ENCODE assay signal across 23 cellular contexts in the genomic region with DNA sequence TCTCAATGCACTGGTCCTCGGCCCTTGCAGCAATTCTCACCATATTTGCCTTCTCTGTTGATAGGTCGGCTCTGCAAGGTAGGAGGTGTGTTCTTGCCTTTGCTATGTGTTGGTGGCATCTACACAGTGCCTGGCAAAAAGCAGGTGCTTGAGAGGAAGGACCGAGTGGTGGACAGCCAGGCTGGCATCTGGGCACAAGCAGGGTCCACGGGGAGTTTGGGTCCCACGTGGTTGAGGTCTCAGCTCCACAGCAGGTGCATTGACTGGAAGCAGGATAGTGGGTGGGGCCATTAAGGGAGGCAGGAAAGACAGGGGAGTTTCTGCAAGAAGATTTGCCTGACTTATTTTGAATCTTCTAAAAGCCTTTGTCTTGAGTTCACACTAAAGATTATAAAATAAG.
A peak's percentile ranks its signal among the peaks of the same experiment; 100 is the strongest.
DNase-seq lines count a peak whose midpoint lies in the region; ATAC-seq and TF ChIP-seq lines count a peak whose summit lies in the region.
"Had no signal": no experiment of that assay in that cellular context is flagged by ENCODE, and none has a peak within 500 bp of the region (broad histone marks: within the 10 kb centered on the region; RNA-seq: fewer than 3 reads in every experiment).

No MANE protein-coding gene starts in this region.

- no peak overlapping the region for H3K4me2 ChIP-seq in neural progenitor cell

- peaks cover 68% of the 10 kb centered on the region for H4K20me1 ChIP-seq in neural progenitor cell (ENCODE audit: low read depth)

- peaks cover 1% of the 10 kb centered on the region for H3K4me1 Mint-ChIP-seq in endodermal cell
- peaks cover 71% of the 10 kb centered on the region for H3K4me1 Mint-ChIP-seq in neural progenitor cell
- H3K4me1 Mint-ChIP-seq: B cell; CD4-positive, CD25-positive, alpha-beta regulatory T cell; CD8-positive, alpha-beta memory T cell had no signal

- H3K27ac Mint-ChIP-seq in endodermal cell (no peak overlapping the region), neural progenitor cell (peak overlapping the region; percentile 99)
- H3K27ac Mint-ChIP-seq: B cell; CD4-positive, CD25-positive, alpha-beta regulatory T cell; HFFc6 had no signal

- peaks cover 25% of the 10 kb centered on the region for H3F3A ChIP-seq in neural progenitor cell (ENCODE audit: low read depth)

- H3K27me3 ChIP-seq in RWPE2 (ENCODE audit: insufficient read depth, poor library complexity, severe bottlenecking) (no peaks in the 10 kb centered on the region), endodermal cell (ENCODE audit: control insufficient read depth, insufficient read depth, low read length, poor library complexity, severe bottlenecking) (no peaks in the 10 kb centered on the region), neural progenitor cell (peaks cover 100% of the 10 kb centered on the region), upper lobe of right lung (no peaks in the 10 kb centered on the region)

- no peak overlapping the region for H3K27ac ChIP-seq in RWPE2 (ENCODE audit: poor library complexity, severe bottlenecking)
- H3K27ac ChIP-seq in endodermal cell (ENCODE audit: low read depth, low read length): no peak overlapping the region
- no peak overlapping the region for H3K27ac ChIP-seq in neural progenitor cell
- no peak overlapping the region for H3K27ac ChIP-seq in upper lobe of right lung
- H3K27ac ChIP-seq: GM23248, HL-60 had no signal

- TF ChIP-seq CTCF in RWPE2 (IDR thresholded peaks at IDR 0.05; ENCODE audit: poor library complexity, severe bottlenecking): no peak
- TF ChIP-seq CTCF in endodermal cell (conservative IDR thresholded peaks at IDR 0.05): no peak
- TF ChIP-seq CTCF in neural progenitor cell (IDR thresholded peaks at IDR 0.05): no peak
- TF ChIP-seq CTCF in upper lobe of right lung (IDR thresholded peaks at IDR 0.05): no peak

- H3K4me1 ChIP-seq in RWPE2 (ENCODE audit: insufficient read depth, poor library complexity, severe bottlenecking): peaks cover 7% of the 10 kb centered on the region
- H3K4me1 ChIP-seq in endodermal cell (ENCODE audit: control insufficient read depth, insufficient read depth, low read length): peaks cover 1% of the 10 kb centered on the region
- peaks cover 11% of the 10 kb centered on the region for H3K4me1 ChIP-seq in neural progenitor cell
- peaks cover 7% of the 10 kb centered on the region for H3K4me1 ChIP-seq in upper lobe of right lung

- WGBS in endodermal cell (ENCODE audit: insufficient coverage in 1 of 2, insufficient read length in 1 of 2), 2 experiments: 87 to 89% methylated on average over 3 to 5 of the region's 5 CpGs

- H3K27me3 Mint-ChIP-seq in endodermal cell (ENCODE audit: insufficient read depth) (no peaks in the 10 kb centered on the region), neural progenitor cell (ENCODE audit: insufficient read depth, low read depth) (peaks cover 50% of the 10 kb centered on the region)

- H3K36me3 Mint-ChIP-seq in endodermal cell (ENCODE audit: low read depth) (no peaks in the 10 kb centered on the region), neural progenitor cell (peaks cover 6% of the 10 kb centered on the region)
- H3K36me3 Mint-ChIP-seq: CD4-positive, CD25-positive, alpha-beta regulatory T cell; CD8-positive, alpha-beta memory T cell had no signal

- no peak for ATAC-seq in RWPE2 (ENCODE audit: low read depth)
- ATAC-seq in upper lobe of right lung: no peak
- ATAC-seq: GM12878, HCT116 had no signal

- no peak overlapping the region for H3K9ac ChIP-seq in endodermal cell (ENCODE audit: extremely low read depth, low read length, poor library complexity, severe bottlenecking)
- no peak overlapping the region for H3K9ac ChIP-seq in neural progenitor cell
- H3K9ac ChIP-seq: GM23248 had no signal

- H3K9me3 Mint-ChIP-seq in endodermal cell: no peaks in the 10 kb centered on the region
- H3K9me3 Mint-ChIP-seq in neural progenitor cell: peaks cover 33% of the 10 kb centered on the region

- no peaks in the 10 kb centered on the region for H3K79me2 ChIP-seq in neural progenitor cell (ENCODE audit: low read depth)

- H3K36me3 ChIP-seq in RWPE2 (ENCODE audit: low read depth) (no peaks in the 10 kb centered on the region), endodermal cell (ENCODE audit: control insufficient read depth, insufficient read depth, low read length) (no peaks in the 10 kb centered on the region), neural progenitor cell (no peaks in the 10 kb centered on the region), upper lobe of right lung (no peaks in the 10 kb centered on the region)

- peak; percentile 27 for DNase-seq in RWPE2 (ENCODE audit: low spot score)
- peak; percentile 17 for DNase-seq in endodermal cell
- DNase-seq in neural progenitor cell (ENCODE audit: low spot score): no peak
- DNase-seq in upper lobe of right lung: peak; percentile 29
- DNase-seq in T-helper 1 cell: no peak
- DNase-seq in epidermal melanocyte (ENCODE audit: insufficient read length, low spot score): no peak
- no peak for DNase-seq in NCI-H1694 (lab: John Stamatoyannopoulos, UW)
- DNase-seq: C1 segment of cervical spinal cord; CD4-positive, CD25-positive, alpha-beta regulatory T cell; COR-L47; DMS 273 treated with DMSO at 0.1 percent for 48 hours; DMS53; DND-41; EL; GM23248; H7; HFFc6; IMR-90 had no signal

- no peak overlapping the region for H2AFZ ChIP-seq in neural progenitor cell (replicated peaks)
- H2AFZ ChIP-seq: GM23248 had no signal

- H3K4me3 Mint-ChIP-seq in endodermal cell: no peak overlapping the region
- H3K4me3 Mint-ChIP-seq in neural progenitor cell: no peak overlapping the region
- H3K4me3 Mint-ChIP-seq: B cell; CD4-positive, CD25-positive, alpha-beta regulatory T cell; CD8-positive, alpha-beta memory T cell; HFFc6 had no signal

- H3K9me3 ChIP-seq in RWPE2 (ENCODE audit: severe bottlenecking) (no peaks in the 10 kb centered on the region), endodermal cell (ENCODE audit: control insufficient read depth, low read length) (no peaks in the 10 kb centered on the region), neural progenitor cell (ENCODE audit: low read depth) (no peaks in the 10 kb centered on the region), upper lobe of right lung (no peaks in the 10 kb centered on the region)

- intact Hi-C loops in upper lobe of right lung (cut with DNase I): no loop called here

- H3K4me3 ChIP-seq in RWPE2 (ENCODE audit: severe bottlenecking) (no peak overlapping the region), endodermal cell (ENCODE audit: low read length) (no peak overlapping the region), neural progenitor cell (no peak overlapping the region), upper lobe of right lung (no peak overlapping the region)
- H3K4me3 ChIP-seq: GM12878, GM23248 had no signal

Comparison
In these comparisons a context has a peak if more than half of its experiments do, and no peak if none do; other contexts are left out.
1. DNase-seq: peak in RWPE2 (single experiment), endodermal cell (single experiment) and upper lobe of right lung (single experiment); none in neural progenitor cell (single experiment), T-helper 1 cell (0 of 5), epidermal melanocyte (single experiment) and NCI-H1694 (single experiment).